1 cellular context compared by ENCODE assay signal in the genomic region with DNA sequence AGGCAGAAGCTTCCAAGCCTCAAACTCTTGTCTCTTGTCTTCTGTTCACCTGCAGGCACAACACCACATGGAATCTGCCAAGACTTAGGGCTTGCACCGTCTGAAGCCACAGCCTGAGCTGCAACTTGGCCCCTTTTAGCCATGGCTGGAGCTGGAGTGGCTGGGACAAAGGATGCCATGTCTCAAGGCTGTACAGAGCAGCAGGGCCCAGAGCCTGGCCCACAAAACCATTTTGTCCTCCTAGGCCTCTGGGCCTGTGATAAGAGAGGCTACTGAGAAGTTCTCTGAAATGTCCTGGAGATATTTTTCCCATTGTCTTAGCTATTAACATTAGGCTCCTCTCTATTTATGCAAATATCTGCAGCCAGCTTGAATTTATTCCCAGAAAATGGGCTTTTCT.
TF ChIP-seq lines count a peak whose summit lies in the region.

No MANE protein-coding gene starts in this region.

TF ChIP-seq in K562, 482 proteins besides CTCF, POLR2A, EP300 and RAD21 (continued from another document):
- TF ChIP-seq, protein P1, sequence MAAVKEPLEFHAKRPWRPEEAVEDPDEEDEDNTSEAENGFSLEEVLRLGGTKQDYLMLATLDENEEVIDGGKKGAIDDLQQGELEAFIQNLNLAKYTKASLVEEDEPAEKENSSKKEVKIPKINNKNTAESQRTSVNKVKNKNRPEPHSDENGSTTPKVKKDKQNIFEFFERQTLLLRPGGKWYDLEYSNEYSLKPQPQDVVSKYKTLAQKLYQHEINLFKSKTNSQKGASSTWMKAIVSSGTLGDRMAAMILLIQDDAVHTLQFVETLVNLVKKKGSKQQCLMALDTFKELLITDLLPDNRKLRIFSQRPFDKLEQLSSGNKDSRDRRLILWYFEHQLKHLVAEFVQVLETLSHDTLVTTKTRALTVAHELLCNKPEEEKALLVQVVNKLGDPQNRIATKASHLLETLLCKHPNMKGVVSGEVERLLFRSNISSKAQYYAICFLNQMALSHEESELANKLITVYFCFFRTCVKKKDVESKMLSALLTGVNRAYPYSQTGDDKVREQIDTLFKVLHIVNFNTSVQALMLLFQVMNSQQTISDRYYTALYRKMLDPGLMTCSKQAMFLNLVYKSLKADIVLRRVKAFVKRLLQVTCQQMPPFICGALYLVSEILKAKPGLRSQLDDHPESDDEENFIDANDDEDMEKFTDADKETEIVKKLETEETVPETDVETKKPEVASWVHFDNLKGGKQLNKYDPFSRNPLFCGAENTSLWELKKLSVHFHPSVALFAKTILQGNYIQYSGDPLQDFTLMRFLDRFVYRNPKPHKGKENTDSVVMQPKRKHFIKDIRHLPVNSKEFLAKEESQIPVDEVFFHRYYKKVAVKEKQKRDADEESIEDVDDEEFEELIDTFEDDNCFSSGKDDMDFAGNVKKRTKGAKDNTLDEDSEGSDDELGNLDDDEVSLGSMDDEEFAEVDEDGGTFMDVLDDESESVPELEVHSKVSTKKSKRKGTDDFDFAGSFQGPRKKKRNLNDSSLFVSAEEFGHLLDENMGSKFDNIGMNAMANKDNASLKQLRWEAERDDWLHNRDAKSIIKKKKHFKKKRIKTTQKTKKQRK (IDR thresholded peaks at IDR 0.05; ENCODE audit: borderline replicate concordance, low read depth, low read length), result peak; percentile 53; the same call in 1 of the 2 replicates
- TF ChIP-seq ZFP36 (IDR thresholded peaks at IDR 0.05; ENCODE audit: low read depth, low read length, partially characterized antibody), result peak; percentile 87
- TF ChIP-seq ZNF217 (CRISPR knock-in tag; IDR thresholded peaks at IDR 0.05), result no peak
- TF ChIP-seq, protein P2, sequence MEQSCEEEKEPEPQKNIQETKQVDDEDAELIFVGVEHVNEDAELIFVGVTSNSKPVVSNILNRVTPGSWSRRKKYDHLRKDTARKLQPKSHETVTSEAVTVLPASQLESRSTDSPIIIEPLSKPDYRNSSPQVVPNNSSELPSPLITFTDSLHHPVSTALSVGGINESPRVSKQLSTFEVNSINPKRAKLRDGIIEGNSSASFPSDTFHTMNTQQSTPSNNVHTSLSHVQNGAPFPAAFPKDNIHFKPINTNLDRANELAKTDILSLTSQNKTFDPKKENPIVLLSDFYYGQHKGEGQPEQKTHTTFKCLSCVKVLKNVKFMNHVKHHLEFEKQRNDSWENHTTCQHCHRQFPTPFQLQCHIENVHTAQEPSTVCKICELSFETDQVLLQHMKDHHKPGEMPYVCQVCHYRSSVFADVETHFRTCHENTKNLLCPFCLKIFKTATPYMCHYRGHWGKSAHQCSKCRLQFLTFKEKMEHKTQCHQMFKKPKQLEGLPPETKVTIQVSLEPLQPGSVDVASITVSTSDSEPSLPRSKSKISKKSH (CRISPR knock-in tag; IDR thresholded peaks at IDR 0.05), result no peak
- no peak for TF ChIP-seq POLR3G (IDR thresholded peaks at IDR 0.05; ENCODE audit: extremely low read depth, insufficient read length, insufficient replicate concordance)
